8 cellular contexts compared by ENCODE assay signal in the genomic region with DNA sequence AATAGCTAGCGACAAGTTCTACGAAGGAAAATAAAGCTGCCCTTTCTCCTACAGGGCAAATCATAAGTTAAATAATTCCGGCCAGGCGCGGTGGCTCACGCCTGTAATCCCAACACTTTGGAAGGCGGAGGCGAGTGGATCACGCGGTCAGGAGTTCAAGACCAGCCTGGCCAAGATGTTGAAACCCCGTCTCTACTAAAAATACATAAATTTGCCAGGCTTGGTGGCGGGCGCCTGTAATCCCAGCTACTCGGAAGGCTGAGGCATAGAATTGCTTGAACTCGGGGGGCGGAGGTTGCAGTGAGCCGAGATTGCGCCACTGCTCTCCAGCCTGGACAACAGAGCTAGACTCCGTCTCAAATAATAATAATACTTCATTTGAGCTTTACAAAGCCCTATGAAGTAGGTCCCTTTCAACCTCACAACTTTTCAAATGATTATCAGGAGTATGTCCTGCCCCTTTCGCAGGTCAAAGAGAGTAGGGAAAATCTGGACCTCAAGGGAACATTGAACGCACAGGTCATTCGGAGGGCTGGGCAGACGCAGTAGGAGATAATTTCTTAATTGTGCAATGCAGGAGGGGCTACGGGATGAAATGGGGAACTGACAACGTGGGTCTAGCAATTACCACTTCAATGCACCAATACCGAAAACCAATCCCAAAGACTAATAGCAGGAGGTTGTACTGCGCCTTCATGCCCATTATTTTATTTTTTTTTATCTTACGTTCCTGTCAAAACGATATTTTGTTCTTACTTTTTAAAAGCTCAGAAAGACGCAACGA. TPM values are rescaled to one million over a fixed set of nuclear protein-coding genes. Genes with fewer than 3 reads are reported as not detected.
DNase-seq lines count a peak whose midpoint lies in the region; ATAC-seq, FAIRE-seq and TF ChIP-seq lines count a peak whose summit lies in the region.

No MANE protein-coding gene starts in this region.

- peak overlapping the region; percentile 95 for H3K4me3 Mint-ChIP-seq in HFFc6
- peak overlapping the region; percentile 98 for H3K4me3 Mint-ChIP-seq in activated T-helper 17 cell treated with anti-CD3 and anti-CD28 coated beads, Interleukin-2, amount 50 U/mL, for 72 hours

- H3K4me3 ChIP-seq in A549 (peak overlapping the region; percentile 98), iPS-20b (ENCODE audit: low read length) (peak overlapping the region; percentile 79)

- no peak for FAIRE-seq in A549 (lab: Jason Lieb, UNC)

- H3K4me2 ChIP-seq in A549 = peak overlapping the region; percentile 97

- H3K36me3 Mint-ChIP-seq in HFFc6 (ENCODE audit: low read depth) = no peaks in the 10 kb centered on the region; the same call in 1 of the 2 replicates
- no peaks in the 10 kb centered on the region for H3K36me3 Mint-ChIP-seq in activated T-helper 17 cell treated with anti-CD3 and anti-CD28 coated beads, Interleukin-2, amount 50 U/mL, for 72 hours (ENCODE audit: low read depth)

- H3K4me1 Mint-ChIP-seq in HFFc6 (ENCODE audit: low read depth) = peaks cover 26% of the 10 kb centered on the region
- H3K4me1 Mint-ChIP-seq in activated T-helper 17 cell treated with anti-CD3 and anti-CD28 coated beads, Interleukin-2, amount 50 U/mL, for 72 hours = peaks cover 17% of the 10 kb centered on the region

- H3K9me3 ChIP-seq in A549 = no peaks in the 10 kb centered on the region
- no peaks in the 10 kb centered on the region for H3K9me3 ChIP-seq in iPS-20b (ENCODE audit: insufficient read depth, low read depth, low read length)

- CTCF ChIA-PET in A549 (lab: Yijun Ruan, JAX) = interaction anchor here (0.6 to 10.6 kb wide), 11 partner anchors 9 to 467 kb away, joined by 3 to 182 read pairs (median 4); no protein-coding TSS in a partner anchor

- peak overlapping the region; percentile 70 to 85 for H3K27ac ChIP-seq in A549
- no peak overlapping the region for H3K27ac ChIP-seq in iPS-20b (ENCODE audit: low read length)
- H3K27ac ChIP-seq in substantia nigra (ENCODE audit: low read depth, low read length, poor library complexity, severe bottlenecking) = peak overlapping the region; percentile 83

- ATAC-seq in A549 (peak in 1 of 2 experiments; percentile 44; a peak in 3 of 6 replicates), HG02885 (IDR thresholded peaks at IDR 0.05; ENCODE audit: poor library complexity, unreplicated experiment) (no peak)
- no peak for ATAC-seq in activated T-helper 17 cell treated with anti-CD3 and anti-CD28 coated beads, Interleukin-2, amount 50 U/mL, for 72 hours (replicated peaks)

- peaks cover 16% of the 10 kb centered on the region for H3K27me3 ChIP-seq in iPS-20b (ENCODE audit: insufficient read depth, low read length)

- peak overlapping the region; percentile 79 for H3K27ac Mint-ChIP-seq in HFFc6
- peak overlapping the region; percentile 98 for H3K27ac Mint-ChIP-seq in activated T-helper 17 cell treated with anti-CD3 and anti-CD28 coated beads, Interleukin-2, amount 50 U/mL, for 72 hours

- no peaks in the 10 kb centered on the region for H3K36me3 ChIP-seq in iPS-20b (ENCODE audit: insufficient read depth, low read depth, low read length)

- peaks cover 1% of the 10 kb centered on the region; the same call in 1 of the 2 replicates for H3K27me3 Mint-ChIP-seq in HFFc6 (ENCODE audit: insufficient read depth)
- no peaks in the 10 kb centered on the region for H3K27me3 Mint-ChIP-seq in activated T-helper 17 cell treated with anti-CD3 and anti-CD28 coated beads, Interleukin-2, amount 50 U/mL, for 72 hours

- H3K4me1 ChIP-seq in A549 = peaks cover 6% of the 10 kb centered on the region; the same call in 1 of the 3 replicates
- no peaks in the 10 kb centered on the region for H3K4me1 ChIP-seq in iPS-20b (ENCODE audit: insufficient read depth, low read length)

- H3K9me3 Mint-ChIP-seq in HFFc6 = no peaks in the 10 kb centered on the region
- no peaks in the 10 kb centered on the region for H3K9me3 Mint-ChIP-seq in activated T-helper 17 cell treated with anti-CD3 and anti-CD28 coated beads, Interleukin-2, amount 50 U/mL, for 72 hours

- H3K9ac ChIP-seq in iPS-20b (ENCODE audit: low read depth, low read length) = peak overlapping the region; percentile 78

- POLR2A ChIA-PET in A549 (lab: Yijun Ruan, JAX) = interaction anchor here (1.0 kb wide), 1 partner anchor 10 kb away, joined by 7 read pairs; no protein-coding TSS in a partner anchor

- no peak for TF ChIP-seq RAD21 in A549 (conservative IDR thresholded peaks at IDR 0.05 in 1 of 2, IDR thresholded peaks at IDR 0.05 in 1 of 2)

- TF ChIP-seq CTCF in A549 (IDR thresholded peaks at IDR 0.05) (no peak), HFFc6 (IDR thresholded peaks at IDR 0.05) (no peak)

- 16% methylated on average over 31 of the region's 31 CpGs for WGBS in A549 (ENCODE audit: missing lambda C conversion rate)

- TF ChIP-seq POLR2A in A549 (IDR thresholded peaks at IDR 0.05; ENCODE audit: low read length) = no peak

- DNase-seq in A549 (ENCODE audit: low read depth in 1 of 2, low spot score in 1 of 2) (no peak), HFFc6 (no peak), substantia nigra (lab: John Stamatoyannopoulos, UW) (no peak), dedifferentiated amniotic fluid mesenchymal stem cell (ENCODE audit: extremely low spot score) (no peak), H4 (ENCODE audit: low spot score) (no peak)

- TF ChIP-seq EP300 in A549 (IDR thresholded peaks at IDR 0.05) = no peak

TF ChIP-seq in A549, 52 proteins besides CTCF, POLR2A, EP300 and RAD21:
- TF ChIP-seq RARB (CRISPR knock-in tag; IDR thresholded peaks at IDR 0.05) (no peak), CEBPB (IDR thresholded peaks at IDR 0.05) (peak; percentile 13 to 70; a peak in 1 of 4 replicates), TP53 (CRISPR knock-in tag; IDR thresholded peaks at IDR 0.05) (peak; percentile 10; the same call in 1 of the 2 replicates)
- TF ChIP-seq, protein P1, sequence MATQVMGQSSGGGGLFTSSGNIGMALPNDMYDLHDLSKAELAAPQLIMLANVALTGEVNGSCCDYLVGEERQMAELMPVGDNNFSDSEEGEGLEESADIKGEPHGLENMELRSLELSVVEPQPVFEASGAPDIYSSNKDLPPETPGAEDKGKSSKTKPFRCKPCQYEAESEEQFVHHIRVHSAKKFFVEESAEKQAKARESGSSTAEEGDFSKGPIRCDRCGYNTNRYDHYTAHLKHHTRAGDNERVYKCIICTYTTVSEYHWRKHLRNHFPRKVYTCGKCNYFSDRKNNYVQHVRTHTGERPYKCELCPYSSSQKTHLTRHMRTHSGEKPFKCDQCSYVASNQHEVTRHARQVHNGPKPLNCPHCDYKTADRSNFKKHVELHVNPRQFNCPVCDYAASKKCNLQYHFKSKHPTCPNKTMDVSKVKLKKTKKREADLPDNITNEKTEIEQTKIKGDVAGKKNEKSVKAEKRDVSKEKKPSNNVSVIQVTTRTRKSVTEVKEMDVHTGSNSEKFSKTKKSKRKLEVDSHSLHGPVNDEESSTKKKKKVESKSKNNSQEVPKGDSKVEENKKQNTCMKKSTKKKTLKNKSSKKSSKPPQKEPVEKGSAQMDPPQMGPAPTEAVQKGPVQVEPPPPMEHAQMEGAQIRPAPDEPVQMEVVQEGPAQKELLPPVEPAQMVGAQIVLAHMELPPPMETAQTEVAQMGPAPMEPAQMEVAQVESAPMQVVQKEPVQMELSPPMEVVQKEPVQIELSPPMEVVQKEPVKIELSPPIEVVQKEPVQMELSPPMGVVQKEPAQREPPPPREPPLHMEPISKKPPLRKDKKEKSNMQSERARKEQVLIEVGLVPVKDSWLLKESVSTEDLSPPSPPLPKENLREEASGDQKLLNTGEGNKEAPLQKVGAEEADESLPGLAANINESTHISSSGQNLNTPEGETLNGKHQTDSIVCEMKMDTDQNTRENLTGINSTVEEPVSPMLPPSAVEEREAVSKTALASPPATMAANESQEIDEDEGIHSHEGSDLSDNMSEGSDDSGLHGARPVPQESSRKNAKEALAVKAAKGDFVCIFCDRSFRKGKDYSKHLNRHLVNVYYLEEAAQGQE (IDR thresholded peaks at IDR 0.05) = no peak

RNA-seq across cellular contexts. Expression of a gene that starts 0.6 kb away (rescaled TPM):
- polyA plus RNA-seq in A549 (2011; rRNA removed) (37.3 and 44.3 TPM in 2 replicates), A549 (2017; fragmentation: RNase III; extraction: RNeasy Plus Mini Kit Qiagen cat#74134 plus additional on column Dnase treatment) (33.5 to 36.3 TPM (median 36.0 TPM) in 3 replicates)
- 54.1 and 66.7 TPM in 2 replicates for polyA plus RNA-seq in A549 (2012; cell fraction: cytosol; rRNA removed)
- polyA plus RNA-seq in A549 (2012; cell fraction: nucleus; rRNA removed) = 29.8 and 38.9 TPM in 2 replicates
- polyA minus RNA-seq in A549 (2011; rRNA and poly(A)+ RNA removed) = 35.9 and 52.2 TPM in 2 replicates
- 10 to 100 TPM; 75.4 to 88.9 (median 81.7) TPM for total RNA-seq in HFFc6 (2021; fragmentation: NEBNext Ultra II Directional; extraction: Animal tissue kit (Norgen Biotek cat#: 25700))
- total RNA-seq in activated T-helper 17 cell treated with anti-CD3 and anti-CD28 coated beads, Interleukin-2, amount 50 U/mL, for 72 hours = 10 to 100 TPM; 38.3 to 58.5 TPM
- total RNA-seq in H4 (2014; rRNA removed; shearing (Covaris generic)) = 69.1 and 74.5 TPM in 2 replicates

RNA-seq across cellular contexts. Expression of a gene that starts 7.5 kb away (rescaled TPM):
- 6.9 and 9.3 TPM in 2 replicates for polyA plus RNA-seq in A549 (2011; rRNA removed)
- polyA plus RNA-seq in A549 (2012; cell fraction: cytosol; rRNA removed) = 5.0 and 5.4 TPM in 2 replicates
- 14.6 and 18.2 TPM in 2 replicates for polyA plus RNA-seq in A549 (2012; cell fraction: nucleus; rRNA removed)
- 7.8 to 12.1 TPM (median 8.6 TPM) in 3 replicates for polyA plus RNA-seq in A549 (2017; fragmentation: RNase III; extraction: RNeasy Plus Mini Kit Qiagen cat#74134 plus additional on column Dnase treatment)
- 9.9 and 10.5 TPM in 2 replicates for polyA minus RNA-seq in A549 (2011; rRNA and poly(A)+ RNA removed)
- total RNA-seq in HFFc6 (2021; fragmentation: NEBNext Ultra II Directional; extraction: Animal tissue kit (Norgen Biotek cat#: 25700)) = 10 to 100 TPM; 19.9 to 27.5 (median 24.9) TPM
- total RNA-seq in activated T-helper 17 cell treated with anti-CD3 and anti-CD28 coated beads, Interleukin-2, amount 50 U/mL, for 72 hours = 10 to 100 TPM; 10.0 to 10.6 TPM
- total RNA-seq in H4 (2014; rRNA removed; shearing (Covaris generic)) = 38.2 and 75.8 TPM in 2 replicates
